ENCODE assay signal across 1 cellular context in genomic region chr1:231576804-231577718, GRCh38.
A peak's percentile ranks its signal among the peaks of the same experiment; 100 is the strongest.
TF ChIP-seq lines count a peak whose summit lies in the region.

No MANE protein-coding gene starts in this region.

TF ChIP-seq in HepG2, 621 proteins besides CTCF, POLR2A, EP300 and RAD21 (continued from another document):
- TF ChIP-seq ZNF407 (CRISPR knock-in tag; IDR thresholded peaks at IDR 0.05; ENCODE audit: not compliant biosample characterization) (no peak), NCOA2 (CRISPR knock-in tag; IDR thresholded peaks at IDR 0.05) (peak; percentile 49; the same call in 1 of the 2 replicates), ARID5B (CRISPR knock-in tag; IDR thresholded peaks at IDR 0.05) (peak; percentile 73), ZNF34 (CRISPR knock-in tag; IDR thresholded peaks at IDR 0.05; ENCODE audit: borderline replicate concordance) (no peak), FOXA1 (IDR thresholded peaks at IDR 0.05) (no peak), FOXA1 (CRISPR knock-in tag; IDR thresholded peaks at IDR 0.05) (peak; percentile 33; the same call in 1 of the 2 replicates), CEBPG (CRISPR knock-in tag; IDR thresholded peaks at IDR 0.05) (peak; percentile 36; the same call in 1 of the 2 replicates), MIXL1 (CRISPR knock-in tag; IDR thresholded peaks at IDR 0.05) (peak; percentile 93), TCF7 (IDR thresholded peaks at IDR 0.05; ENCODE audit: low read depth) (peak; percentile 76), TBX2 (CRISPR knock-in tag; IDR thresholded peaks at IDR 0.05; ENCODE audit: borderline replicate concordance) (peak; percentile 30; the same call in 1 of the 2 replicates), PAXIP1 (CRISPR knock-in tag; conservative IDR thresholded peaks at IDR 0.05) (peak; percentile 50), HNF4G (IDR thresholded peaks at IDR 0.05; ENCODE audit: borderline replicate concordance, low read depth, low read length) (no peak), HNF4G (CRISPR knock-in tag; IDR thresholded peaks at IDR 0.05; ENCODE audit: borderline replicate concordance, low read depth) (no peak), FOXP4 (CRISPR knock-in tag; IDR thresholded peaks at IDR 0.05) (peak; percentile 55)
